Comparison of ENCODE assay signal across 24 cellular contexts in the genomic region with DNA sequence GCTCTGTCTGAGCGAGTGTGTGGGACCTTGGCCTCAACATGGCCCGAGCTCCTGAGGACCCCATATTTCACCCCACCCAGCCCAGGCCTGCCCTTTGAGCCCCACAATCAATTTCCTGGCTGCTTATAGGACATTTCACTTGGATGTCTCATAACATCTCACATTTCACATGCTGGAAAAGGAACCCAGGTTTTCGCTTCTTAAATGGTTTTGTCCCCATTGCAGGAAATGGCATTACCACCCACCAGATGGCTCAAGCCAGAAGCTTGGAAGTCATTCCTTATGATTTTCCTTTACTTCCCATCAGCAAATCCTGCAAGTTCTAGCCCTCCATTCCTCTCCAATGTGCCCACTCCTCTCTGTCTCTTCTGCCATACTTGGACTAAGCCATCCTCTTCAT. TPM values are rescaled to one million over a fixed set of nuclear protein-coding genes. Genes with fewer than 3 reads are reported as not detected.
"Had no signal": no experiment of that assay in that cellular context is flagged by ENCODE, and none has a peak within 500 bp of the region (broad histone marks: within the 10 kb centered on the region; RNA-seq: fewer than 3 reads in every experiment).

No MANE protein-coding gene starts in this region.

- H3K36me3 Mint-ChIP-seq: activated naive CD4-positive, alpha-beta T cell treated with anti-CD3 and anti-CD28 coated beads, Interleukin-2, amount 50 U/mL, for 72 hours; memory B cell; WTC11 had no signal

- H3K36me3 ChIP-seq: adrenal gland, cardiac muscle cell, right lobe of liver, transverse colon had no signal

- H3K9me3 Mint-ChIP-seq: activated CD4-positive, alpha-beta memory T cell treated with anti-CD3 and anti-CD28 coated beads, Interleukin-2, amount 10 ng/mL, durations not matched to agents 7 days and 5 days; activated naive CD4-positive, alpha-beta T cell treated with anti-CD3 and anti-CD28 coated beads, Interleukin-2, amount 50 U/mL, for 72 hours; memory B cell; stimulated activated naive CD8-positive, alpha-beta T cell treated with anti-CD3 and anti-CD28 coated beads, Interleukin-15, Interleukin-2, amounts not matched to agents 100 ng/mL and 50 ng/mL, for 24 hours; WTC11 had no signal

- DNase-seq: activated CD4-positive, alpha-beta memory T cell treated with anti-CD3 and anti-CD28 coated beads, Interleukin-2, amount 10 ng/mL, durations not matched to agents 7 days and 5 days; activated CD4-positive, alpha-beta T cell treated with anti-CD3 and anti-CD28 coated beads for 48 hours; activated gamma-delta T cell; activated T-cell treated with anti-CD3 and anti-CD28 coated beads, Interleukin-2, amount 50 U/mL, for 48 hours; cortex of kidney; effector CD4-positive, alpha-beta T cell; foreskin fibroblast; hippocampal formation; occipital lobe; psoas muscle; right lobe of liver; small intestine; stimulated activated CD4-positive, alpha-beta T cell treated with anti-CD3 and anti-CD28 coated beads, Interleukin-15, amount 100 ng/mL, for 24 hours; stimulated activated CD4-positive, alpha-beta T cell treated with anti-CD3 and anti-CD28 coated beads, Interleukin-2, amount 100 ng/mL, for 48 hours; SW 1271; transverse colon had no signal

- H3K27me3 Mint-ChIP-seq: activated CD4-positive, alpha-beta memory T cell treated with anti-CD3 and anti-CD28 coated beads, Interleukin-2, amount 10 ng/mL, durations not matched to agents 7 days and 5 days; stimulated activated naive CD8-positive, alpha-beta T cell treated with anti-CD3 and anti-CD28 coated beads, Interleukin-15, Interleukin-2, amounts not matched to agents 100 ng/mL and 50 ng/mL, for 24 hours had no signal

- H3K27ac ChIP-seq: adrenal gland, cardiac muscle cell, psoas muscle, right lobe of liver, transverse colon had no signal

- H3K27ac Mint-ChIP-seq: activated CD4-positive, alpha-beta memory T cell treated with anti-CD3 and anti-CD28 coated beads, Interleukin-2, amount 10 ng/mL, durations not matched to agents 7 days and 5 days; activated naive CD4-positive, alpha-beta T cell treated with anti-CD3 and anti-CD28 coated beads, Interleukin-2, amount 50 U/mL, for 72 hours; memory B cell; stimulated activated naive CD8-positive, alpha-beta T cell treated with anti-CD3 and anti-CD28 coated beads, Interleukin-15, Interleukin-2, amounts not matched to agents 100 ng/mL and 50 ng/mL, for 24 hours; WTC11 had no signal

- H3K4me3 ChIP-seq: adrenal gland, cardiac muscle cell, psoas muscle, right lobe of liver, transverse colon had no signal

- H3K4me1 ChIP-seq: psoas muscle, right lobe of liver had no signal

- ATAC-seq: activated naive CD4-positive, alpha-beta T cell treated with anti-CD3 and anti-CD28 coated beads, Interleukin-2, amount 50 U/mL, for 72 hours; psoas muscle; right lobe of liver; WTC11 had no signal

- H3K27me3 ChIP-seq: adrenal gland, cardiac muscle cell, right lobe of liver, transverse colon had no signal

- H3K9me3 ChIP-seq: adrenal gland, psoas muscle, right lobe of liver, transverse colon had no signal

- H3K4me3 Mint-ChIP-seq: activated CD4-positive, alpha-beta memory T cell treated with anti-CD3 and anti-CD28 coated beads, Interleukin-2, amount 10 ng/mL, durations not matched to agents 7 days and 5 days; memory B cell; stimulated activated naive CD8-positive, alpha-beta T cell treated with anti-CD3 and anti-CD28 coated beads, Interleukin-15, Interleukin-2, amounts not matched to agents 100 ng/mL and 50 ng/mL, for 24 hours; WTC11 had no signal

- H3K4me1 Mint-ChIP-seq: activated CD4-positive, alpha-beta memory T cell treated with anti-CD3 and anti-CD28 coated beads, Interleukin-2, amount 10 ng/mL, durations not matched to agents 7 days and 5 days; memory B cell had no signal

RNA-seq across cellular contexts. Expression of gene ITGA11, which starts 14.9 kb away (rescaled TPM):
- polyA plus RNA-seq: keratinocyte, neural cell had no signal
